ENCODE assay signal across 27 cellular contexts in genomic region chr22:36299911-36300310, GRCh38. TPM values are rescaled to one million over a fixed set of nuclear protein-coding genes. Genes with fewer than 3 reads are reported as not detected.
DNase-seq lines count a peak whose midpoint lies in the region; ATAC-seq and TF ChIP-seq lines count a peak whose summit lies in the region.
"Had no signal": no experiment of that assay in that cellular context is flagged by ENCODE, and none has a peak within 500 bp of the region (broad histone marks: within the 10 kb centered on the region; RNA-seq: fewer than 3 reads in every experiment).

No MANE protein-coding gene starts in this region.

- H3K4me3 ChIP-seq in NB4 (ENCODE audit: low read depth, low read length), result no peak overlapping the region
- no peak overlapping the region for H3K4me3 ChIP-seq in esophagus (ENCODE audit: low read depth in 1 of 2, low read length in 2 of 2)
- H3K4me3 ChIP-seq: HAP-1, heart left ventricle, smooth muscle cell, testis had no signal

- no peak for TF ChIP-seq POLR2A in NB4 (IDR thresholded peaks at IDR 0.05; ENCODE audit: extremely low read depth, insufficient read length)

- CTCF ChIA-PET in activated CD4-positive, alpha-beta memory T cell treated with anti-CD3 and anti-CD28 coated beads for 36 hours (lab: Charles Lee), result interaction anchor here (0.9 to 6.3 kb wide), 10 partner anchors 12 to 187 kb away, joined by 3 to 142 read pairs (median 10); partner anchors contain the start of gene APOL2
- CTCF ChIA-PET in activated CD4-positive, alpha-beta memory T cell treated with anti-CD3 and anti-CD28 coated beads, Interleukin-2, amount 10 ng/mL, durations not matched to agents 7 days and 5 days (lab: Charles Lee), result interaction anchor here (1.5 to 3.9 kb wide), 6 partner anchors 10 to 208 kb away, joined by 6 to 43 read pairs (median 10); partner anchors contain the start of gene FOXRED2

- H3K9me3 ChIP-seq in esophagus (ENCODE audit: control insufficient read depth in 2 of 2, insufficient read depth in 1 of 2, low read depth in 1 of 2, low read length in 1 of 2), result no peaks in the 10 kb centered on the region
- H3K9me3 ChIP-seq: BE2C, Caco-2, HAP-1, heart left ventricle, testis had no signal

- peaks cover 0 to 3% of the 10 kb centered on the region in 2 donors for H3K4me1 ChIP-seq in esophagus (ENCODE audit: control insufficient read depth in 2 of 2, insufficient read depth in 2 of 2, low read length in 1 of 2)
- H3K4me1 ChIP-seq: BE2C, Caco-2, HAP-1, testis had no signal

- H3K4me3 Mint-ChIP-seq in activated CD4-positive, alpha-beta memory T cell treated with anti-CD3 and anti-CD28 coated beads for 36 hours, result no peak overlapping the region
- no peak overlapping the region for H3K4me3 Mint-ChIP-seq in activated CD4-positive, alpha-beta memory T cell treated with anti-CD3 and anti-CD28 coated beads, Interleukin-2, amount 10 ng/mL, durations not matched to agents 7 days and 5 days
- H3K4me3 Mint-ChIP-seq in stimulated activated naive B cell treated with anti-CD40 and anti-IgM and Interleukin-4, amounts not matched to agents 10 μg/mL and 1 μg/mL and 100 μg/mL, for 72 hours, result no peak overlapping the region
- H3K4me3 Mint-ChIP-seq: naive thymus-derived CD4-positive, alpha-beta T cell had no signal

- TF ChIP-seq CTCF in NB4 (IDR thresholded peaks at IDR 0.05; ENCODE audit: low read depth, low read length), result no peak

- 90 to 94% methylated on average over 12 of the region's 12 CpGs for WGBS in esophagus, 2 donors

- H3K27me3 ChIP-seq in esophagus (ENCODE audit: control insufficient read depth in 1 of 2, insufficient read depth in 2 of 2, low read length in 2 of 2), result no peaks in the 10 kb centered on the region
- H3K27me3 ChIP-seq: BE2C, heart left ventricle, testis had no signal

- peak overlapping the region; percentile 28 for H3K27ac Mint-ChIP-seq in activated CD4-positive, alpha-beta memory T cell treated with anti-CD3 and anti-CD28 coated beads for 36 hours
- H3K27ac Mint-ChIP-seq in activated CD4-positive, alpha-beta memory T cell treated with anti-CD3 and anti-CD28 coated beads, Interleukin-2, amount 10 ng/mL, durations not matched to agents 7 days and 5 days, result no peak overlapping the region
- peak overlapping the region; percentile 89 for H3K27ac Mint-ChIP-seq in stimulated activated naive B cell treated with anti-CD40 and anti-IgM and Interleukin-4, amounts not matched to agents 10 μg/mL and 1 μg/mL and 100 μg/mL, for 72 hours

- peak overlapping the region; percentile 12 to 16 for H3K27ac ChIP-seq in esophagus (ENCODE audit: low read depth in 2 of 2, low read length in 1 of 2)
- H3K27ac ChIP-seq: 22Rv1, testis had no signal

- H3K9me3 Mint-ChIP-seq in activated CD4-positive, alpha-beta memory T cell treated with anti-CD3 and anti-CD28 coated beads for 36 hours, result no peaks in the 10 kb centered on the region
- no peaks in the 10 kb centered on the region for H3K9me3 Mint-ChIP-seq in activated CD4-positive, alpha-beta memory T cell treated with anti-CD3 and anti-CD28 coated beads, Interleukin-2, amount 10 ng/mL, durations not matched to agents 7 days and 5 days
- H3K9me3 Mint-ChIP-seq in stimulated activated naive B cell treated with anti-CD40 and anti-IgM and Interleukin-4, amounts not matched to agents 10 μg/mL and 1 μg/mL and 100 μg/mL, for 72 hours, result no peaks in the 10 kb centered on the region
- H3K9me3 Mint-ChIP-seq: naive thymus-derived CD4-positive, alpha-beta T cell had no signal

- H3K36me3 ChIP-seq in esophagus (ENCODE audit: control insufficient read depth in 2 of 2, insufficient read depth in 2 of 2, low read length in 1 of 2), result peaks cover 63 to 84% of the 10 kb centered on the region in 2 donors

- H3K4me1 Mint-ChIP-seq in activated CD4-positive, alpha-beta memory T cell treated with anti-CD3 and anti-CD28 coated beads for 36 hours (ENCODE audit: low read depth), result peaks cover 14% of the 10 kb centered on the region
- peaks cover 23% of the 10 kb centered on the region for H3K4me1 Mint-ChIP-seq in activated CD4-positive, alpha-beta memory T cell treated with anti-CD3 and anti-CD28 coated beads, Interleukin-2, amount 10 ng/mL, durations not matched to agents 7 days and 5 days
- H3K4me1 Mint-ChIP-seq in stimulated activated naive B cell treated with anti-CD40 and anti-IgM and Interleukin-4, amounts not matched to agents 10 μg/mL and 1 μg/mL and 100 μg/mL, for 72 hours, result peaks cover 14 to 31% of the 10 kb centered on the region in 2 donors

- POLR2A ChIA-PET in activated CD4-positive, alpha-beta memory T cell treated with anti-CD3 and anti-CD28 coated beads for 36 hours (lab: Charles Lee), result no interaction called here
- POLR2A ChIA-PET in activated CD4-positive, alpha-beta memory T cell treated with anti-CD3 and anti-CD28 coated beads, Interleukin-2, amount 10 ng/mL, durations not matched to agents 7 days and 5 days (lab: Charles Lee), result interaction anchor here (1.0 to 1.7 kb wide), 5 partner anchors 11 to 44 kb away, joined by 3 to 5 read pairs (median 3); no protein-coding TSS in a partner anchor

- no peak for ATAC-seq in stimulated activated naive B cell treated with anti-CD40 and anti-IgM and Interleukin-4, amounts not matched to agents 10 μg/mL and 1 μg/mL and 100 μg/mL, for 72 hours (replicated peaks)
- ATAC-seq: heart left ventricle; naive thymus-derived CD4-positive, alpha-beta T cell had no signal

- no peaks in the 10 kb centered on the region for H3K27me3 Mint-ChIP-seq in activated CD4-positive, alpha-beta memory T cell treated with anti-CD3 and anti-CD28 coated beads for 36 hours
- no peaks in the 10 kb centered on the region for H3K27me3 Mint-ChIP-seq in activated CD4-positive, alpha-beta memory T cell treated with anti-CD3 and anti-CD28 coated beads, Interleukin-2, amount 10 ng/mL, durations not matched to agents 7 days and 5 days
- H3K27me3 Mint-ChIP-seq in stimulated activated naive B cell treated with anti-CD40 and anti-IgM and Interleukin-4, amounts not matched to agents 10 μg/mL and 1 μg/mL and 100 μg/mL, for 72 hours, result no peaks in the 10 kb centered on the region
- H3K27me3 Mint-ChIP-seq: naive thymus-derived CD4-positive, alpha-beta T cell had no signal

- intact Hi-C loops in activated CD4-positive, alpha-beta memory T cell treated with anti-CD3 and anti-CD28 coated beads for 36 hours (cut with micrococcal nuclease), result no loop called here

- peaks cover 72% of the 10 kb centered on the region for H3K36me3 Mint-ChIP-seq in activated CD4-positive, alpha-beta memory T cell treated with anti-CD3 and anti-CD28 coated beads for 36 hours
- H3K36me3 Mint-ChIP-seq in activated CD4-positive, alpha-beta memory T cell treated with anti-CD3 and anti-CD28 coated beads, Interleukin-2, amount 10 ng/mL, durations not matched to agents 7 days and 5 days (ENCODE audit: low read depth), result peaks cover 89% of the 10 kb centered on the region
- H3K36me3 Mint-ChIP-seq in stimulated activated naive B cell treated with anti-CD40 and anti-IgM and Interleukin-4, amounts not matched to agents 10 μg/mL and 1 μg/mL and 100 μg/mL, for 72 hours, result peaks cover 54 to 69% of the 10 kb centered on the region in 2 donors

- DNase-seq in activated CD4-positive, alpha-beta memory T cell treated with anti-CD3 and anti-CD28 coated beads for 36 hours, result no peak
- no peak for DNase-seq in activated CD4-positive, alpha-beta memory T cell treated with anti-CD3 and anti-CD28 coated beads, Interleukin-2, amount 10 ng/mL, durations not matched to agents 7 days and 5 days
- DNase-seq in NB4 (ENCODE audit: low read depth) (peak; percentile 98), HK-2 (ENCODE audit: unreplicated experiment) (no peak), SW480 (ENCODE audit: low spot score) (no peak), DMS153 (lab: John Stamatoyannopoulos, UW) (no peak)
- DNase-seq in stimulated activated naive B cell treated with anti-CD40 and anti-IgM and Interleukin-4, amounts not matched to agents 10 μg/mL and 1 μg/mL and 100 μg/mL, for 72 hours, result no peak
- DNase-seq: activated CD4-positive, alpha-beta T cell treated with anti-CD3 and anti-CD28 coated beads, Interleukin-2, amount 50 U/mL, for 4 hours; activated CD4-positive, CD25-positive, alpha-beta regulatory T cell; activated gamma-delta T cell; amniotic stem cell; BE2C; Caco-2; dermis blood vessel endothelial cell; DND-41; NCI-H2171; NCI-H510A treated with DMSO at 0.1 percent for 48 hours; NK-92 treated with Interleukin-12 subunit alpha and Interleukin-12 subunit beta, amount 100 ng/mL, for 24 hours; occipital lobe; SHP77 treated with DMSO at 0.1 percent for 48 hours; testis had no signal

RNA-seq across cellular contexts. Expression of gene APOL1, which starts 47.0 kb away (rescaled TPM):
- 10 to 100 TPM; 44.7 to 46.3 TPM for total RNA-seq in activated CD4-positive, alpha-beta memory T cell treated with anti-CD3 and anti-CD28 coated beads for 36 hours
- total RNA-seq in activated CD4-positive, alpha-beta memory T cell treated with anti-CD3 and anti-CD28 coated beads, Interleukin-2, amount 10 ng/mL, durations not matched to agents 7 days and 5 days, result 10 to 100 TPM; 63.0 to 64.0 TPM
- 10 to 100 TPM in 1 of 2 donors, 1 to 10 TPM in 1; 9.8 to 10.5 TPM for polyA plus RNA-seq in esophagus
- total RNA-seq: smooth muscle cell had no signal
